In genomic region chr1:79472067-79472656, GRCh38 we compare ENCODE assay signal across 13 cellular contexts.
DNase-seq lines count a peak whose midpoint lies in the region; ATAC-seq and TF ChIP-seq lines count a peak whose summit lies in the region.
"Had no signal": no experiment of that assay in that cellular context is flagged by ENCODE, and none has a peak within 500 bp of the region (broad histone marks: within the 10 kb centered on the region; RNA-seq: fewer than 3 reads in every experiment).

No MANE protein-coding gene starts in this region.

- no peaks in the 10 kb centered on the region for H3K9me3 Mint-ChIP-seq in stimulated activated naive B cell treated with anti-CD40 and anti-IgM and Interleukin-4, amounts not matched to agents 10 μg/mL and 1 μg/mL and 100 μg/mL, for 72 hours
- peaks cover 3% of the 10 kb centered on the region for H3K9me3 Mint-ChIP-seq in activated CD4-positive, alpha-beta T cell treated with anti-CD3 and anti-CD28 coated beads, Interleukin-2, amount 10 ng/mL, durations not matched to agents 7 days and 5 days

- CTCF ChIA-PET in activated CD4-positive, alpha-beta T cell treated with anti-CD3 and anti-CD28 coated beads, Interleukin-2, amount 10 ng/mL, durations not matched to agents 7 days and 5 days (lab: Charles Lee) = no interaction called here

- no peak overlapping the region for H3K27ac Mint-ChIP-seq in stimulated activated naive B cell treated with anti-CD40 and anti-IgM and Interleukin-4, amounts not matched to agents 10 μg/mL and 1 μg/mL and 100 μg/mL, for 72 hours
- H3K27ac Mint-ChIP-seq in activated CD4-positive, alpha-beta T cell treated with anti-CD3 and anti-CD28 coated beads, Interleukin-2, amount 10 ng/mL, durations not matched to agents 7 days and 5 days = no peak overlapping the region

- no peak overlapping the region for H3K4me3 Mint-ChIP-seq in stimulated activated naive B cell treated with anti-CD40 and anti-IgM and Interleukin-4, amounts not matched to agents 10 μg/mL and 1 μg/mL and 100 μg/mL, for 72 hours
- H3K4me3 Mint-ChIP-seq in activated CD4-positive, alpha-beta T cell treated with anti-CD3 and anti-CD28 coated beads, Interleukin-2, amount 10 ng/mL, durations not matched to agents 7 days and 5 days = no peak overlapping the region

- TF ChIP-seq CTCF in GM10266 (IDR thresholded peaks at IDR 0.05; ENCODE audit: control insufficient read depth, insufficient read depth, low read depth, missing control alignments) = no peak

- H3K4me1 Mint-ChIP-seq in stimulated activated naive B cell treated with anti-CD40 and anti-IgM and Interleukin-4, amounts not matched to agents 10 μg/mL and 1 μg/mL and 100 μg/mL, for 72 hours = no peaks in the 10 kb centered on the region
- H3K4me1 Mint-ChIP-seq in activated CD4-positive, alpha-beta T cell treated with anti-CD3 and anti-CD28 coated beads, Interleukin-2, amount 10 ng/mL, durations not matched to agents 7 days and 5 days = no peaks in the 10 kb centered on the region

- peak; percentile 61 for ATAC-seq in GM19328 (IDR thresholded peaks at IDR 0.05; ENCODE audit: unreplicated experiment)
- peak; percentile 67 for ATAC-seq in HG02623 (IDR thresholded peaks at IDR 0.05; ENCODE audit: unreplicated experiment)
- ATAC-seq in HG03280 (IDR thresholded peaks at IDR 0.05; ENCODE audit: unreplicated experiment) = peak; percentile 88
- no peak for ATAC-seq in stimulated activated naive B cell treated with anti-CD40 and anti-IgM and Interleukin-4, amounts not matched to agents 10 μg/mL and 1 μg/mL and 100 μg/mL, for 72 hours (replicated peaks)

- peak; percentile 18 for DNase-seq in GM10266 (ENCODE audit: extremely low spot score)
- DNase-seq in stimulated activated naive B cell treated with anti-CD40 and anti-IgM and Interleukin-4, amounts not matched to agents 10 μg/mL and 1 μg/mL and 100 μg/mL, for 72 hours = no peak
- no peak for DNase-seq in D341Med (ENCODE audit: low spot score)
- DNase-seq in activated CD4-positive, alpha-beta T cell treated with anti-CD3 and anti-CD28 coated beads, Interleukin-2, amount 10 ng/mL, durations not matched to agents 7 days and 5 days = no peak
- DNase-seq in NCI-H82 treated with DMSO at 0.1 percent for 48 hours (lab: John Stamatoyannopoulos, UW; ENCODE audit: unreplicated experiment) = no peak
- DNase-seq: activated CD4-positive, CD25-positive, alpha-beta regulatory T cell treated with anti-CD3 and anti-CD28 coated beads, Interleukin-2, amount 50 U/mL, for 72 hours; mesendoderm; NCI-H1092; NCI-H510A treated with DMSO at 0.1 percent for 48 hours; stimulated activated CD4-positive, alpha-beta T cell treated with anti-CD3 and anti-CD28 coated beads, Interleukin-4, amount 100 ng/mL, for 1 hour had no signal

- POLR2A ChIA-PET in activated CD4-positive, alpha-beta T cell treated with anti-CD3 and anti-CD28 coated beads, Interleukin-2, amount 10 ng/mL, durations not matched to agents 7 days and 5 days (lab: Charles Lee) = no interaction called here

- no peaks in the 10 kb centered on the region for H3K27me3 Mint-ChIP-seq in stimulated activated naive B cell treated with anti-CD40 and anti-IgM and Interleukin-4, amounts not matched to agents 10 μg/mL and 1 μg/mL and 100 μg/mL, for 72 hours
- H3K27me3 Mint-ChIP-seq in activated CD4-positive, alpha-beta T cell treated with anti-CD3 and anti-CD28 coated beads, Interleukin-2, amount 10 ng/mL, durations not matched to agents 7 days and 5 days = no peaks in the 10 kb centered on the region

- no peaks in the 10 kb centered on the region for H3K36me3 Mint-ChIP-seq in stimulated activated naive B cell treated with anti-CD40 and anti-IgM and Interleukin-4, amounts not matched to agents 10 μg/mL and 1 μg/mL and 100 μg/mL, for 72 hours
- no peaks in the 10 kb centered on the region for H3K36me3 Mint-ChIP-seq in activated CD4-positive, alpha-beta T cell treated with anti-CD3 and anti-CD28 coated beads, Interleukin-2, amount 10 ng/mL, durations not matched to agents 7 days and 5 days (ENCODE audit: low read depth)

Comparison
In these comparisons a context has a peak if more than half of its experiments do, and no peak if none do; other contexts are left out.
1. ATAC-seq: peak in GM19328 (single experiment), HG02623 (single experiment) and HG03280 (single experiment); none in stimulated activated naive B cell treated with anti-CD40 and anti-IgM and Interleukin-4, amounts not matched to agents 10 μg/mL and 1 μg/mL and 100 μg/mL, for 72 hours (0 of 2).